In the genomic region with DNA sequence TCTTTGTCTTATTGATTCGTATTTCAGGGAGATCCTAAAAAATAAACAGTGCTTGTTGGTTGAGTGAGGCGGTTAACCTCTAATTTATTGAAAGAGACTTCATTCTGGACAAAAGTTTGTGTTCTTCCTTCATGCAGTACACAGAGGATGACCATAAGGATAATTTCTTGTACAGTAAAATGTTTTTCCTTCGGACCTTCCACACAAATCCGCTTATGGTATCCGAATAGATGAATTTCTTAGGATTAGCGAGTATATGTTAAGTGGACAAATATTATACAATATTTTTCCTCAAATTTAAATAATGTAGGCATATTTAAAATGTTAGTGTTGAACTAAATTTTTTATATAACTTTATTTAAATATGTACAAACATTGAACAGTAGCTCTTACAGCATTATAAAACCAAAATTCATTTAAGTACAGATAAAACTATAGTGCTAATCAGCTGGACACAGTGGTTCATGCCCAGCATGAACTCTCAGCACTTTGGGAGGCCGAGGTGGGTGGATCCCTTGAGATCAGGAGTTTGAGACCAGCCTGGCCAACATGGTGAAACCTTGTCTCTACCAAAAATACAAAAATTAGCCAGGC, we compare ENCODE assay signal across 8 cellular contexts.
A peak's percentile ranks its signal among the peaks of the same experiment; 100 is the strongest.
DNase-seq lines count a peak whose midpoint lies in the region; ATAC-seq and TF ChIP-seq lines count a peak whose summit lies in the region.

No MANE protein-coding gene starts in this region.

- peak overlapping the region; percentile 76 for H3K4me3 Mint-ChIP-seq in activated T-helper 1 cell treated with anti-CD3 and anti-CD28 coated beads, Interleukin-12 subunit alpha, Interleukin-12 subunit beta, Interleukin-2, Interleukin-4 antibody, amounts not matched to agents 30 ng/mL and 10 ng/mL and 1 ng/mL, durations not matched to agents 14 hours and 24 hours and 36 hours

- H3K4me2 ChIP-seq in SK-N-SH, result peak overlapping the region; percentile 74

- H3K36me3 ChIP-seq in SK-N-SH (replicated peaks in 1 of 2; ENCODE audit: control insufficient read depth in 1 of 2, insufficient read depth in 2 of 2, low read length in 1 of 2) (peaks cover 6 to 14% of the 10 kb centered on the region in 2 experiments), suprapubic skin (peaks cover 5% of the 10 kb centered on the region)

- H3K36me3 Mint-ChIP-seq in activated T-helper 1 cell treated with anti-CD3 and anti-CD28 coated beads, Interleukin-12 subunit alpha, Interleukin-12 subunit beta, Interleukin-2, Interleukin-4 antibody, amounts not matched to agents 30 ng/mL and 10 ng/mL and 1 ng/mL, durations not matched to agents 14 hours and 24 hours and 36 hours (ENCODE audit: low read depth), result peaks cover 16% of the 10 kb centered on the region

- 0 out of 2 replicates have a peak overlapping the region, but pooled peaks have one; percentile 7 for H2AFZ ChIP-seq in SK-N-SH (ENCODE audit: low read depth)

- no peak for TF ChIP-seq RAD21 in SK-N-SH (IDR thresholded peaks at IDR 0.05; ENCODE audit: low read length)

- H3K4me1 ChIP-seq in SK-N-SH (ENCODE audit: control insufficient read depth in 1 of 2, insufficient read depth in 2 of 2, low read depth in 1 of 2, low read length in 1 of 2) (peaks cover 38 to 40% of the 10 kb centered on the region in 2 experiments), suprapubic skin (peaks cover 23% of the 10 kb centered on the region)

- peak overlapping the region; percentile 75 for H3K27ac Mint-ChIP-seq in activated T-helper 1 cell treated with anti-CD3 and anti-CD28 coated beads, Interleukin-12 subunit alpha, Interleukin-12 subunit beta, Interleukin-2, Interleukin-4 antibody, amounts not matched to agents 30 ng/mL and 10 ng/mL and 1 ng/mL, durations not matched to agents 14 hours and 24 hours and 36 hours

- peaks cover 31% of the 10 kb centered on the region for H3F3A ChIP-seq in SK-N-SH (replicated peaks; ENCODE audit: insufficient read depth)

- peak overlapping the region; percentile 27 to 32; a peak in 3 of 4 replicates for H3K4me3 ChIP-seq in SK-N-SH (ENCODE audit: low read depth in 2 of 2, low read length in 1 of 2)
- peak overlapping the region; percentile 24 for H3K4me3 ChIP-seq in suprapubic skin

- TF ChIP-seq POLR2A in suprapubic skin (IDR thresholded peaks at IDR 0.05), result no peak

- no peaks in the 10 kb centered on the region for H3K27me3 ChIP-seq in SK-N-SH (ENCODE audit: insufficient read depth)
- no peaks in the 10 kb centered on the region for H3K27me3 ChIP-seq in suprapubic skin

- no peak for TF ChIP-seq EP300 in SK-N-SH (IDR thresholded peaks at IDR 0.05; ENCODE audit: borderline replicate concordance in 1 of 2, low read depth in 1 of 2, low read length in 1 of 2)
- no peak for TF ChIP-seq EP300 in suprapubic skin (IDR thresholded peaks at IDR 0.05)

- H3K79me2 ChIP-seq in SK-N-SH (ENCODE audit: insufficient read depth), result no peaks in the 10 kb centered on the region

- intact Hi-C loops in activated T-helper 1 cell treated with anti-CD3 and anti-CD28 coated beads, Interleukin-12 subunit alpha, Interleukin-12 subunit beta, Interleukin-2, Interleukin-4 antibody, amounts not matched to agents 30 ng/mL and 10 ng/mL and 1 ng/mL, durations not matched to agents 14 hours and 24 hours and 36 hours (cut with micrococcal nuclease), result loop anchor here (1.0 to 10.0 kb wide), 15 partner anchors 32 to 1176 kb away; a partner anchor contains a TSS

- ATAC-seq in SK-N-SH treated with all-trans-retinoic acid at 6 μM for 48 hours (no peak; the same call in 1 of the 3 replicates), left lobe of liver (peak; percentile 6), GM18517 (IDR thresholded peaks at IDR 0.05; ENCODE audit: unreplicated experiment) (no peak)

- H4K20me1 ChIP-seq in SK-N-SH (ENCODE audit: insufficient read depth), result no peaks in the 10 kb centered on the region

- 70% methylated on average over 7 of the region's 7 CpGs for WGBS in SK-N-SH (ENCODE audit: low lambda C conversion rate)
- WGBS in suprapubic skin, result 72% methylated on average over 7 of the region's 7 CpGs

- peaks cover 44% of the 10 kb centered on the region for H3K4me1 Mint-ChIP-seq in activated T-helper 1 cell treated with anti-CD3 and anti-CD28 coated beads, Interleukin-12 subunit alpha, Interleukin-12 subunit beta, Interleukin-2, Interleukin-4 antibody, amounts not matched to agents 30 ng/mL and 10 ng/mL and 1 ng/mL, durations not matched to agents 14 hours and 24 hours and 36 hours (ENCODE audit: low read depth)

- H3K9me3 ChIP-seq in SK-N-SH (no peaks in the 10 kb centered on the region), suprapubic skin (no peaks in the 10 kb centered on the region)

- H3K27me3 Mint-ChIP-seq in activated T-helper 1 cell treated with anti-CD3 and anti-CD28 coated beads, Interleukin-12 subunit alpha, Interleukin-12 subunit beta, Interleukin-2, Interleukin-4 antibody, amounts not matched to agents 30 ng/mL and 10 ng/mL and 1 ng/mL, durations not matched to agents 14 hours and 24 hours and 36 hours (ENCODE audit: insufficient read depth), result peaks cover 43% of the 10 kb centered on the region

- CTCF ChIA-PET in SK-N-SH (lab: Yijun Ruan, JAX), result interaction anchor here (0.6 to 10.2 kb wide), 21 partner anchors 8 to 1176 kb away, joined by 3 to 130 read pairs (median 5); a partner anchor contains a TSS

- no peaks in the 10 kb centered on the region for H3K9me2 ChIP-seq in SK-N-SH

- H3K27ac ChIP-seq in SK-N-SH (ENCODE audit: low read depth in 2 of 2, low read length in 1 of 2) (peak overlapping the region; percentile 94 to 95), suprapubic skin (peak overlapping the region; percentile 26)

- no peak for TF ChIP-seq CTCF in SK-N-SH (IDR thresholded peaks at IDR 0.05)
- no peak for TF ChIP-seq CTCF in suprapubic skin (IDR thresholded peaks at IDR 0.05)

- H3K9ac ChIP-seq in SK-N-SH, result peak overlapping the region; percentile 55

- H3K9me3 Mint-ChIP-seq in activated T-helper 1 cell treated with anti-CD3 and anti-CD28 coated beads, Interleukin-12 subunit alpha, Interleukin-12 subunit beta, Interleukin-2, Interleukin-4 antibody, amounts not matched to agents 30 ng/mL and 10 ng/mL and 1 ng/mL, durations not matched to agents 14 hours and 24 hours and 36 hours, result peaks cover 18% of the 10 kb centered on the region

- no peak for DNase-seq in SK-N-SH
- DNase-seq in activated T-helper 1 cell treated with anti-CD3 and anti-CD28 coated beads, Interleukin-12 subunit alpha, Interleukin-12 subunit beta, Interleukin-2, Interleukin-4 antibody, amounts not matched to agents 30 ng/mL and 10 ng/mL and 1 ng/mL, durations not matched to agents 14 hours and 24 hours and 36 hours (ENCODE audit: low spot score), result no peak
- no peak for DNase-seq in left lobe of liver (ENCODE audit: low spot score)
- no peak for DNase-seq in suprapubic skin (ENCODE audit: low spot score in 2 of 2)
- no peak for DNase-seq in NCI-H774 (lab: John Stamatoyannopoulos, UW)
- DNase-seq in cortex of kidney (lab: John Stamatoyannopoulos, UW), result no peak

- POLR2A ChIA-PET in SK-N-SH (lab: Yijun Ruan, JAX), result interaction anchor here (0.9 to 2.5 kb wide), 3 partner anchors 885 to 1186 kb away, joined by 4 to 20 read pairs (median 8); a partner anchor contains a TSS

TF ChIP-seq in SK-N-SH, 30 proteins besides CTCF, POLR2A, EP300 and RAD21 (continues in another document):
- TF ChIP-seq SIN3A (IDR thresholded peaks at IDR 0.05; ENCODE audit: borderline replicate concordance, low read depth, low read length), result no peak
- TF ChIP-seq, protein P1, sequence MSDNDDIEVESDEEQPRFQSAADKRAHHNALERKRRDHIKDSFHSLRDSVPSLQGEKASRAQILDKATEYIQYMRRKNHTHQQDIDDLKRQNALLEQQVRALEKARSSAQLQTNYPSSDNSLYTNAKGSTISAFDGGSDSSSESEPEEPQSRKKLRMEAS (IDR thresholded peaks at IDR 0.05; ENCODE audit: low read depth), result no peak
- TF ChIP-seq SMC3 (IDR thresholded peaks at IDR 0.05; ENCODE audit: low read depth, low read length), result no peak
- TF ChIP-seq GABPA (IDR thresholded peaks at IDR 0.05; ENCODE audit: low read depth), result no peak
- TF ChIP-seq, protein P2, sequence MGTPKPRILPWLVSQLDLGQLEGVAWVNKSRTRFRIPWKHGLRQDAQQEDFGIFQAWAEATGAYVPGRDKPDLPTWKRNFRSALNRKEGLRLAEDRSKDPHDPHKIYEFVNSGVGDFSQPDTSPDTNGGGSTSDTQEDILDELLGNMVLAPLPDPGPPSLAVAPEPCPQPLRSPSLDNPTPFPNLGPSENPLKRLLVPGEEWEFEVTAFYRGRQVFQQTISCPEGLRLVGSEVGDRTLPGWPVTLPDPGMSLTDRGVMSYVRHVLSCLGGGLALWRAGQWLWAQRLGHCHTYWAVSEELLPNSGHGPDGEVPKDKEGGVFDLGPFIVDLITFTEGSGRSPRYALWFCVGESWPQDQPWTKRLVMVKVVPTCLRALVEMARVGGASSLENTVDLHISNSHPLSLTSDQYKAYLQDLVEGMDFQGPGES (IDR thresholded peaks at IDR 0.05; ENCODE audit: low read depth, low read length), result no peak
- TF ChIP-seq MXI1 (IDR thresholded peaks at IDR 0.05; ENCODE audit: low read depth, low read length), result no peak

TF ChIP-seq in SK-N-SH treated with all-trans-retinoic acid at 6 μM for 48 hours, 23 proteins besides CTCF, POLR2A, EP300 and RAD21 (continues in another document):
- TF ChIP-seq, protein P3, sequence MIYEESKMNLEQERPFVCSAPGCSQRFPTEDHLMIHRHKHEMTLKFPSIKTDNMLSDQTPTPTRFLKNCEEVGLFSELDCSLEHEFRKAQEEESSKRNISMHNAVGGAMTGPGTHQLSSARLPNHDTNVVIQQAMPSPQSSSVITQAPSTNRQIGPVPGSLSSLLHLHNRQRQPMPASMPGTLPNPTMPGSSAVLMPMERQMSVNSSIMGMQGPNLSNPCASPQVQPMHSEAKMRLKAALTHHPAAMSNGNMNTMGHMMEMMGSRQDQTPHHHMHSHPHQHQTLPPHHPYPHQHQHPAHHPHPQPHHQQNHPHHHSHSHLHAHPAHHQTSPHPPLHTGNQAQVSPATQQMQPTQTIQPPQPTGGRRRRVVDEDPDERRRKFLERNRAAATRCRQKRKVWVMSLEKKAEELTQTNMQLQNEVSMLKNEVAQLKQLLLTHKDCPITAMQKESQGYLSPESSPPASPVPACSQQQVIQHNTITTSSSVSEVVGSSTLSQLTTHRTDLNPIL (CRISPR knock-in tag; IDR thresholded peaks at IDR 0.05; ENCODE audit: low read depth), result no peak
- TF ChIP-seq, protein P4, sequence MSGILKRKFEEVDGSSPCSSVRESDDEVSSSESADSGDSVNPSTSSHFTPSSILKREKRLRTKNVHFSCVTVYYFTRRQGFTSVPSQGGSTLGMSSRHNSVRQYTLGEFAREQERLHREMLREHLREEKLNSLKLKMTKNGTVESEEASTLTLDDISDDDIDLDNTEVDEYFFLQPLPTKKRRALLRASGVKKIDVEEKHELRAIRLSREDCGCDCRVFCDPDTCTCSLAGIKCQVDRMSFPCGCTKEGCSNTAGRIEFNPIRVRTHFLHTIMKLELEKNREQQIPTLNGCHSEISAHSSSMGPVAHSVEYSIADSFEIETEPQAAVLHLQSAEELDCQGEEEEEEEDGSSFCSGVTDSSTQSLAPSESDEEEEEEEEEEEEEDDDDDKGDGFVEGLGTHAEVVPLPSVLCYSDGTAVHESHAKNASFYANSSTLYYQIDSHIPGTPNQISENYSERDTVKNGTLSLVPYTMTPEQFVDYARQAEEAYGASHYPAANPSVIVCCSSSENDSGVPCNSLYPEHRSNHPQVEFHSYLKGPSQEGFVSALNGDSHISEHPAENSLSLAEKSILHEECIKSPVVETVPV (CRISPR knock-in tag; IDR thresholded peaks at IDR 0.05), result no peak
- no peak for TF ChIP-seq ZC3H10 (CRISPR knock-in tag; IDR thresholded peaks at IDR 0.05)
- TF ChIP-seq ISL1 (CRISPR knock-in tag; IDR thresholded peaks at IDR 0.05), result no peak
